ENCODE assay signal across 8 cellular contexts in genomic region chr22:35629406-35630234, GRCh38. TPM values are rescaled to one million over a fixed set of nuclear protein-coding genes. Genes with fewer than 3 reads are reported as not detected.
DNase-seq lines count a peak whose midpoint lies in the region; ATAC-seq and TF ChIP-seq lines count a peak whose summit lies in the region.

No MANE protein-coding gene starts in this region.

- H3K4me3 ChIP-seq in AG04449 (ENCODE audit: low read depth, low read length): no peak overlapping the region
- no peak overlapping the region for H3K4me3 ChIP-seq in ovary

- H3K4me1 Mint-ChIP-seq in activated CD4-positive, alpha-beta T cell treated with anti-CD3 and anti-CD28 coated beads, Interleukin-2, amount 10 ng/mL, durations not matched to agents 24 days and 14 days: peaks cover 39% of the 10 kb centered on the region

- peak; percentile 43 for ATAC-seq in HG02678 (IDR thresholded peaks at IDR 0.05; ENCODE audit: unreplicated experiment)
- no peak for ATAC-seq in HG03342 (IDR thresholded peaks at IDR 0.05; ENCODE audit: unreplicated experiment)
- ATAC-seq in HG03354 (IDR thresholded peaks at IDR 0.05; ENCODE audit: poor library complexity, severe bottlenecking, unreplicated experiment): no peak
- no peak for ATAC-seq in HG02610 (IDR thresholded peaks at IDR 0.05; ENCODE audit: unreplicated experiment)

- CTCF ChIA-PET in AG04449 (lab: Yijun Ruan, JAX): interaction anchor here (0.9 to 4.0 kb wide), 6 partner anchors 11 to 496 kb away, joined by 3 to 19 read pairs (median 8); no protein-coding TSS in a partner anchor

- no peak for TF ChIP-seq POLR2A in ovary (IDR thresholded peaks at IDR 0.05)

- POLR2A ChIA-PET in AG04449 (lab: Yijun Ruan, JAX): interaction anchor here (0.6 to 1.2 kb wide), 5 partner anchors 18 to 436 kb away, joined by 3 read pairs; partner anchors contain the start of genes APOL6 and RBFOX2

- TF ChIP-seq CTCF in AG04449 (IDR thresholded peaks at IDR 0.05; ENCODE audit: insufficient read depth, low read length, missing control alignments) (no peak), ovary (IDR thresholded peaks at IDR 0.05) (no peak)

- no peaks in the 10 kb centered on the region for H3K9me3 ChIP-seq in ovary

- H3K27ac ChIP-seq in epithelial cell of prostate (peak overlapping the region; percentile 86), ovary (peak overlapping the region; percentile 23 to 41)

- H3K36me3 Mint-ChIP-seq in activated CD4-positive, alpha-beta T cell treated with anti-CD3 and anti-CD28 coated beads, Interleukin-2, amount 10 ng/mL, durations not matched to agents 24 days and 14 days (ENCODE audit: low read depth): no peaks in the 10 kb centered on the region

- H3K4me3 Mint-ChIP-seq in activated CD4-positive, alpha-beta T cell treated with anti-CD3 and anti-CD28 coated beads, Interleukin-2, amount 10 ng/mL, durations not matched to agents 24 days and 14 days: peak overlapping the region; percentile 10

- peak; percentile 94 for DNase-seq in AG04449 (ENCODE audit: low read depth, low spot score)
- peak; percentile 83 for DNase-seq in activated CD4-positive, alpha-beta T cell treated with anti-CD3 and anti-CD28 coated beads, Interleukin-2, amount 10 ng/mL, durations not matched to agents 24 days and 14 days
- peak; percentile 83 for DNase-seq in epithelial cell of prostate (ENCODE audit: low read depth, low spot score)
- peak; percentile 84 to 94 (median 86) for DNase-seq in ovary

- no peak for TF ChIP-seq EP300 in ovary (IDR thresholded peaks at IDR 0.05)

- intact Hi-C loops in activated CD4-positive, alpha-beta T cell treated with anti-CD3 and anti-CD28 coated beads, Interleukin-2, amount 10 ng/mL, durations not matched to agents 24 days and 14 days (cut with micrococcal nuclease): loop anchor here (5.0 to 10.0 kb wide), 2 partner anchors 53 to 215 kb away; no protein-coding TSS in a partner anchor
- intact Hi-C loops in ovary (cut with DNase I): loop anchor here (5.0 to 10.0 kb wide), 8 partner anchors 105 to 495 kb away; no protein-coding TSS in a partner anchor

- H3K27me3 ChIP-seq in ovary: no peaks in the 10 kb centered on the region

- peaks cover 5% of the 10 kb centered on the region for H3K4me1 ChIP-seq in ovary (ENCODE audit: insufficient read depth)

- H3K27me3 Mint-ChIP-seq in activated CD4-positive, alpha-beta T cell treated with anti-CD3 and anti-CD28 coated beads, Interleukin-2, amount 10 ng/mL, durations not matched to agents 24 days and 14 days: peaks cover 4% of the 10 kb centered on the region

- 14 to 24% (median 21%) methylated on average over 9 of the region's 9 CpGs for WGBS in ovary, 3 donors

- H3K9me3 Mint-ChIP-seq in activated CD4-positive, alpha-beta T cell treated with anti-CD3 and anti-CD28 coated beads, Interleukin-2, amount 10 ng/mL, durations not matched to agents 24 days and 14 days: no peaks in the 10 kb centered on the region

- H3K27ac Mint-ChIP-seq in activated CD4-positive, alpha-beta T cell treated with anti-CD3 and anti-CD28 coated beads, Interleukin-2, amount 10 ng/mL, durations not matched to agents 24 days and 14 days: peak overlapping the region; percentile 84

- no peaks in the 10 kb centered on the region for H3K36me3 ChIP-seq in ovary

RNA-seq across cellular contexts. Expression of gene MB, which starts 12.5 kb away (rescaled TPM):
- 2.7 and 3.7 TPM in 2 replicates for total RNA-seq in activated CD4-positive, alpha-beta T cell treated with anti-CD3 and anti-CD28 coated beads, Interleukin-2, amount 10 ng/mL, durations not matched to agents 24 days and 14 days
- total RNA-seq in ovary: 1 to 10 TPM in 4 of 7 donors, not detected in 3; 1.3 to 3.0 (median 1.7) TPM
- 1 to 10 TPM; 1.7 to 2.6 TPM for polyA plus RNA-seq in ovary

RNA-seq across cellular contexts. Expression of gene APOL6, which starts 18.6 kb away (rescaled TPM):
- total RNA-seq in activated CD4-positive, alpha-beta T cell treated with anti-CD3 and anti-CD28 coated beads, Interleukin-2, amount 10 ng/mL, durations not matched to agents 24 days and 14 days: 21.5 and 22.4 TPM in 2 replicates
- total RNA-seq in ovary: 10 to 100 TPM; 11.1 to 34.1 (median 21.4) TPM
- 10 to 100 TPM; 12.6 to 18.6 TPM for polyA plus RNA-seq in ovary
